15 cellular contexts compared by ENCODE assay signal in the genomic region with DNA sequence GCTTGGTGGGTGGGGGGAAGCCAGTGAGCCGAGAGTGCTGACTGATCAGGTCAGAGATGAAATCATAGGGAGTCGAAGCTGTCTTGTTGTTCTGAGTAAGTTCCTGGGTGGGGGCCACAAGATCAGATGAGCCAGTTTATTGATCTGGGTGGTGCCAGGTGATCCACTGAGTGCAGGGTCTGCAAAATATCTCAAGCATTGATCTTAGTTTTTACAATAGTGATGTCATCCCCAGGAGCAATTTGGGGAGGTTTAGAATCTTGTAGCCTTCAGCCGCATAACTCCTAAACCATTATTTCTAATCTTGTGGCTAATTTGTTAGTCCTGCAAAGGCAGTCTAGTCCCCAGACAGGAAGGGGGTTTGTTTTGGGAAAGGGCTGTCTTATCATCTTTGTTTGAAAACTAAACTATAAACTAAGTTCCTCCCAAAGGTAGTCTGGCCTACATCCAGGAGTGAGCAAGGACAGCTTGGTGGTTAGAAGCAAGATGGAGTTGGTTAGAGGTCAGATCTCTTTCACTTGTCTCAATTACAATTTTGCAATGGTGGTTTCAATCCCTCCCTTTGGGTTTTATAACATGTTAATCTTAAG. TPM values are rescaled to one million over a fixed set of nuclear protein-coding genes. Genes with fewer than 3 reads are reported as not detected.
DNase-seq lines count a peak whose midpoint lies in the region; ATAC-seq and TF ChIP-seq lines count a peak whose summit lies in the region.
"Had no signal": no experiment of that assay in that cellular context is flagged by ENCODE, and none has a peak within 500 bp of the region (broad histone marks: within the 10 kb centered on the region; RNA-seq: fewer than 3 reads in every experiment).

No MANE protein-coding gene starts in this region.

- H3K9me3 Mint-ChIP-seq in activated CD4-positive, alpha-beta T cell treated with anti-CD3 and anti-CD28 coated beads for 36 hours (ENCODE audit: low read depth) = no peaks in the 10 kb centered on the region
- H3K9me3 Mint-ChIP-seq: CD4-positive, alpha-beta memory T cell; HFFc6 had no signal

- CTCF ChIA-PET in activated CD4-positive, alpha-beta T cell treated with anti-CD3 and anti-CD28 coated beads for 36 hours (lab: Charles Lee) = no interaction called here

- H3K9me3 ChIP-seq in left ventricle myocardium inferior (replicated peaks) = peaks cover under 1% of the 10 kb centered on the region
- H3K9me3 ChIP-seq: BLaER1 had no signal

- no peak overlapping the region for H3K4me3 ChIP-seq in left ventricle myocardium inferior
- H3K4me3 ChIP-seq: BLaER1 had no signal

- no peak for TF ChIP-seq CTCF in left ventricle myocardium inferior (IDR thresholded peaks at IDR 0.05; ENCODE audit: borderline replicate concordance)

- DNase-seq in cardiac septum (ENCODE audit: low spot score) (peak; percentile 36), left ventricle myocardium inferior (no peak), M059J (ENCODE audit: low read depth) (peak; percentile 7), islet precursor cell (peak; percentile 38), H4 (ENCODE audit: low spot score) (no peak)
- DNase-seq in activated CD4-positive, alpha-beta T cell treated with anti-CD3 and anti-CD28 coated beads for 36 hours = no peak
- DNase-seq: 8988T; CD4-positive, alpha-beta memory T cell; DMS79 treated with DMSO at 0.1 percent for 48 hours; GF-D8; HCEC 1CT; HFFc6 had no signal

- H3K27me3 ChIP-seq in left ventricle myocardium inferior (ENCODE audit: low read depth) = no peaks in the 10 kb centered on the region
- H3K27me3 ChIP-seq: BLaER1 had no signal

- H3K27me3 Mint-ChIP-seq in activated CD4-positive, alpha-beta T cell treated with anti-CD3 and anti-CD28 coated beads for 36 hours = peaks cover 6% of the 10 kb centered on the region

- intact Hi-C loops in cardiac septum (cut with DNase I) = no loop called here
- intact Hi-C loops in left ventricle myocardium inferior (cut with micrococcal nuclease) = no loop called here
- intact Hi-C loops in activated CD4-positive, alpha-beta T cell treated with anti-CD3 and anti-CD28 coated beads for 36 hours (cut with DNase I, micrococcal nuclease) = no loop called here

- H3K4me3 Mint-ChIP-seq in activated CD4-positive, alpha-beta T cell treated with anti-CD3 and anti-CD28 coated beads for 36 hours = no peak overlapping the region
- H3K4me3 Mint-ChIP-seq: CD14-positive monocyte; CD4-positive, alpha-beta memory T cell; HFFc6 had no signal

- no peaks in the 10 kb centered on the region for H3K36me3 ChIP-seq in left ventricle myocardium inferior
- H3K36me3 ChIP-seq: BLaER1 had no signal

- H3K4me1 ChIP-seq in left ventricle myocardium inferior = no peaks in the 10 kb centered on the region
- H3K4me1 ChIP-seq: BLaER1 had no signal

- no peak overlapping the region for H3K27ac ChIP-seq in left ventricle myocardium inferior (replicated peaks)
- H3K27ac ChIP-seq: BLaER1 had no signal

- no peak for ATAC-seq in activated CD4-positive, alpha-beta T cell treated with anti-CD3 and anti-CD28 coated beads for 36 hours
- no peak for ATAC-seq in HG02973 (IDR thresholded peaks at IDR 0.05; ENCODE audit: unreplicated experiment)

- H3K36me3 Mint-ChIP-seq in activated CD4-positive, alpha-beta T cell treated with anti-CD3 and anti-CD28 coated beads for 36 hours (ENCODE audit: low read depth) = no peaks in the 10 kb centered on the region
- H3K36me3 Mint-ChIP-seq: CD14-positive monocyte; CD4-positive, alpha-beta memory T cell had no signal

- H3K4me1 Mint-ChIP-seq in activated CD4-positive, alpha-beta T cell treated with anti-CD3 and anti-CD28 coated beads for 36 hours = no peaks in the 10 kb centered on the region
- H3K4me1 Mint-ChIP-seq: CD14-positive monocyte; CD4-positive, alpha-beta memory T cell had no signal

- H3K27ac Mint-ChIP-seq in activated CD4-positive, alpha-beta T cell treated with anti-CD3 and anti-CD28 coated beads for 36 hours = no peak overlapping the region
- H3K27ac Mint-ChIP-seq: CD14-positive monocyte; CD4-positive, alpha-beta memory T cell; HFFc6 had no signal

- POLR2A ChIA-PET in activated CD4-positive, alpha-beta T cell treated with anti-CD3 and anti-CD28 coated beads for 36 hours (lab: Charles Lee) = no interaction called here

RNA-seq across cellular contexts. Expression of gene MTMR14, which starts 18.7 kb away (rescaled TPM):
- total RNA-seq in cardiac septum = 27.9 TPM
- 42.3 TPM for total RNA-seq in left ventricle myocardium inferior
- total RNA-seq in M059J (2014; rRNA removed; shearing (Covaris generic)) = 14.6 and 17.3 TPM in 2 replicates
- total RNA-seq in activated CD4-positive, alpha-beta T cell treated with anti-CD3 and anti-CD28 coated beads for 36 hours = 10 to 100 TPM; 26.6 to 34.4 TPM
- total RNA-seq in H4 (2014; rRNA removed; shearing (Covaris generic)) = 20.2 and 24.4 TPM in 2 replicates

Comparison
In these comparisons a context has a peak if more than half of its experiments do, and no peak if none do; other contexts are left out.
1. DNase-seq: peak in cardiac septum (single experiment), M059J (single experiment) and islet precursor cell (single experiment); none in left ventricle myocardium inferior (single experiment), activated CD4-positive, alpha-beta T cell treated with anti-CD3 and anti-CD28 coated beads for 36 hours (single experiment) and H4 (single experiment).